ENCODE assay signal across 8 cellular contexts in the genomic region with DNA sequence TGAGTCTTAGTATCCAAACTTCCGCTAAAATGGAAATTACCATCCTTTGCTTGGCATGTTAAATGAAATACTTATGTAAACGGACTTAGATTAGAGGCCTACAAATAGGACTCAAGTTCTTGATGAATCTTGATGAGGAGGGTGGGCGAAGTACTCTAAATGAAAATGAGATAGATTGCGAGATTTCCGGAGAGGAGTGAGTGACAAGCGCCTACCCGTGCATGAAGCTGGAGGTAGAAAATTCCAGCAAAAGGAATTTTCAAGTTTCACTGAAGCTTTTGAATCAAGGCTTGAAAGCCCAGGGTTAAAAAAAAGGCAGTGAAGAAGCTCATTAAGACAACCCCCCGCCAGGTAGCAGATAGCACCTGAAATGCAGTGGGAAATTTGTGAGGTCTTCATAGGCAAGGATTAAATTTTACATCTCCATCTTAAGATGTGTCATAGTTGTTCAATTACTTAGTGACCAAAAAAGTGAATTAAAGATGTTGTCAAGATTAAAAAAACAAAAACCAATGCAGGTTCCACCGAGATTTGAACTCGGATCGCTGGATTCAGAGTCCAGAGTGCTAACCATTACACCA. TPM values are rescaled to one million over a fixed set of nuclear protein-coding genes. Genes with fewer than 3 reads are reported as not detected.
A peak's percentile ranks its signal among the peaks of the same experiment; 100 is the strongest.
DNase-seq lines count a peak whose midpoint lies in the region; ATAC-seq and TF ChIP-seq lines count a peak whose summit lies in the region.

No MANE protein-coding gene starts in this region.

- H3K27me3 ChIP-seq in CD8-positive, alpha-beta T cell (ENCODE audit: insufficient read depth, low read length), result no peaks in the 10 kb centered on the region
- H3K27me3 ChIP-seq in dorsolateral prefrontal cortex (no peaks in the 10 kb centered on the region), neural progenitor cell (no peaks in the 10 kb centered on the region)

- peak in 1 of 7 experiments; percentile 6 for DNase-seq in CD8-positive, alpha-beta T cell
- DNase-seq in LNCaP clone FGC (ENCODE audit: low read depth), result no peak
- DNase-seq in dorsolateral prefrontal cortex, result no peak
- DNase-seq in neural progenitor cell (ENCODE audit: low spot score), result peak; percentile 39
- no peak for DNase-seq in NCI-H1105 treated with DMSO at 0.1 percent for 48 hours (lab: John Stamatoyannopoulos, UW)
- no peak for DNase-seq in NCI-H2107 treated with DMSO at 0.1 percent for 48 hours (lab: John Stamatoyannopoulos, UW; ENCODE audit: unreplicated experiment)
- DNase-seq in NCI-H524 treated with DMSO at 0.1 percent for 48 hours (lab: John Stamatoyannopoulos, UW), result no peak

- H3K27ac ChIP-seq in CD8-positive, alpha-beta T cell (ENCODE audit: low read depth, low read length), result peak overlapping the region; percentile 90
- H3K27ac ChIP-seq in dorsolateral prefrontal cortex, result peak overlapping the region in 57 of 59 donors; percentile 69 to 100 (median 97)
- no peak overlapping the region for H3K27ac ChIP-seq in neural progenitor cell

- ATAC-seq in CD8-positive, alpha-beta T cell, result no peak
- ATAC-seq in HG03095 (IDR thresholded peaks at IDR 0.05; ENCODE audit: unreplicated experiment), result no peak

- peaks cover 43% of the 10 kb centered on the region for H3K79me2 ChIP-seq in neural progenitor cell (ENCODE audit: low read depth)

- no peaks in the 10 kb centered on the region for H3K9me3 ChIP-seq in CD8-positive, alpha-beta T cell (ENCODE audit: low read length)
- H3K9me3 ChIP-seq in neural progenitor cell (ENCODE audit: low read depth), result no peaks in the 10 kb centered on the region

- H3K4me3 Mint-ChIP-seq in CD8-positive, alpha-beta T cell, result peak overlapping the region; percentile 99
- peak overlapping the region; percentile 100 for H3K4me3 Mint-ChIP-seq in neural progenitor cell

- H3K4me1 ChIP-seq in CD8-positive, alpha-beta T cell (ENCODE audit: insufficient read depth, low read length), result peaks cover 24% of the 10 kb centered on the region
- peaks cover 4% of the 10 kb centered on the region for H3K4me1 ChIP-seq in neural progenitor cell

- H3K36me3 ChIP-seq in CD8-positive, alpha-beta T cell (ENCODE audit: insufficient read depth, low read length), result no peaks in the 10 kb centered on the region
- no peaks in the 10 kb centered on the region for H3K36me3 ChIP-seq in neural progenitor cell

- no peaks in the 10 kb centered on the region for H3K27me3 Mint-ChIP-seq in CD8-positive, alpha-beta T cell (ENCODE audit: low read depth)
- peaks cover 14% of the 10 kb centered on the region for H3K27me3 Mint-ChIP-seq in neural progenitor cell (ENCODE audit: insufficient read depth, low read depth)

- intact Hi-C loops in CD8-positive, alpha-beta T cell (cut with DNase I, micrococcal nuclease), result loop anchor here (1.0 to 10.0 kb wide), 12 partner anchors 19 to 1774 kb away; partner anchors contain the start of genes DENND4A (in 2 of the 2), DIS3L (in 2 of the 2), DPP8 (in 2 of the 2) and INTS14 (in 2 of the 2)
- intact Hi-C loops in dorsolateral prefrontal cortex (cut with DNase I), result loop anchor here (1.0 to 10.0 kb wide), 4 partner anchors 76 to 258 kb away; partner anchors contain the start of genes DENND4A (in 1 of the 2) and INTS14 (in 1 of the 2)

- TF ChIP-seq CTCF in CD8-positive, alpha-beta T cell (IDR thresholded peaks at IDR 0.05), result no peak
- TF ChIP-seq CTCF in LNCaP clone FGC (IDR thresholded peaks at IDR 0.05; ENCODE audit: control insufficient read depth, extremely low read depth, insufficient read depth) (no peak), dorsolateral prefrontal cortex (IDR thresholded peaks at IDR 0.05 in 54 of 56, conservative IDR thresholded peaks at IDR 0.05 in 2 of 56; ENCODE audit: low read depth in 1 of 56, partially characterized antibody in 56 of 56) (no peak), neural progenitor cell (IDR thresholded peaks at IDR 0.05) (no peak)

- H3K36me3 Mint-ChIP-seq in CD8-positive, alpha-beta T cell, result peaks cover 16% of the 10 kb centered on the region
- peaks cover 6% of the 10 kb centered on the region for H3K36me3 Mint-ChIP-seq in neural progenitor cell

- CTCF ChIA-PET in CD8-positive, alpha-beta T cell (lab: Charles Lee), result interaction anchor here (0.6 to 2.7 kb wide), 14 partner anchors 10 to 273 kb away, joined by 3 to 13 read pairs (median 4); partner anchors contain the start of gene INTS14

- POLR2A ChIA-PET in CD8-positive, alpha-beta T cell (lab: Charles Lee), result interaction anchor here (0.6 to 2.9 kb wide), 19 partner anchors 9 to 1652 kb away, joined by 3 to 15 read pairs (median 4); partner anchors contain the start of genes C15orf61, DENND4A and INTS14

- no peaks in the 10 kb centered on the region for H3K9me3 Mint-ChIP-seq in CD8-positive, alpha-beta T cell
- peaks cover 11% of the 10 kb centered on the region for H3K9me3 Mint-ChIP-seq in neural progenitor cell

- peaks cover 28% of the 10 kb centered on the region for H3K4me1 Mint-ChIP-seq in CD8-positive, alpha-beta T cell (ENCODE audit: low read depth)
- peaks cover 20% of the 10 kb centered on the region for H3K4me1 Mint-ChIP-seq in neural progenitor cell

- peak overlapping the region; percentile 84 for H3K4me3 ChIP-seq in CD8-positive, alpha-beta T cell (ENCODE audit: low read depth, low read length)
- H3K4me3 ChIP-seq in LNCaP clone FGC (ENCODE audit: low read depth, low read length) (peak overlapping the region; percentile 80), dorsolateral prefrontal cortex (peak overlapping the region; percentile 55 to 100 (median 95)), neural progenitor cell (peak overlapping the region; percentile 89)

- H4K20me1 ChIP-seq in neural progenitor cell (ENCODE audit: low read depth), result peaks cover 37% of the 10 kb centered on the region

- peaks cover 12% of the 10 kb centered on the region for H3F3A ChIP-seq in neural progenitor cell (ENCODE audit: low read depth)

- H3K4me2 ChIP-seq in neural progenitor cell, result peak overlapping the region; percentile 77

- H2AFZ ChIP-seq in neural progenitor cell (replicated peaks), result no peak overlapping the region

- peak overlapping the region; percentile 94 for H3K27ac Mint-ChIP-seq in CD8-positive, alpha-beta T cell
- peak overlapping the region; percentile 100 for H3K27ac Mint-ChIP-seq in neural progenitor cell

- H3K9ac ChIP-seq in neural progenitor cell, result no peak overlapping the region

RNA-seq across cellular contexts. Expression of gene RAB11A, which starts 0.7 kb away (rescaled TPM):
- 10 to 100 TPM; 85.9 to 88.3 TPM for total RNA-seq in CD8-positive, alpha-beta T cell
- total RNA-seq in dorsolateral prefrontal cortex, result 100 to 1,000 TPM in 119 of 120 experiments, 10 to 100 TPM in 1; 88.8 to 241 (median 186) TPM
- 261 and 482 TPM in 2 replicates for total RNA-seq in neural progenitor cell (ENCODE audit: low replicate concordance)
